Comparison of ENCODE assay signal across 9 cellular contexts in genomic region chr5:82274343-82275266, GRCh38. TPM values are rescaled to one million over a fixed set of nuclear protein-coding genes. Genes with fewer than 3 reads are reported as not detected.
A peak's percentile ranks its signal among the peaks of the same experiment; 100 is the strongest.
DNase-seq lines count a peak whose midpoint lies in the region; ATAC-seq and TF ChIP-seq lines count a peak whose summit lies in the region.
"Had no signal": no experiment of that assay in that cellular context is flagged by ENCODE, and none has a peak within 500 bp of the region (broad histone marks: within the 10 kb centered on the region; RNA-seq: fewer than 3 reads in every experiment).

No MANE protein-coding gene starts in this region.

- DNase-seq in ELF-1 (ENCODE audit: low read depth, low spot score) (peak; percentile 79), HT-29 (ENCODE audit: low spot score) (peak; percentile 39), nephron progenitor cell (peak; percentile 12), NCI-H2227 treated with DMSO at 0.1 percent for 48 hours (lab: John Stamatoyannopoulos, UW) (no peak)
- DNase-seq in activated naive CD4-positive, alpha-beta T cell treated with anti-CD3 and anti-CD28 coated beads for 36 hours, result no peak
- DNase-seq: left ventricle myocardium inferior, trophoblast cell had no signal

- peak overlapping the region; percentile 6 for H3K4me3 Mint-ChIP-seq in activated naive CD4-positive, alpha-beta T cell treated with anti-CD3 and anti-CD28 coated beads for 36 hours
- peak overlapping the region; percentile 24 for H3K4me3 Mint-ChIP-seq in nephron progenitor cell

- H3K36me3 Mint-ChIP-seq in activated naive CD4-positive, alpha-beta T cell treated with anti-CD3 and anti-CD28 coated beads for 36 hours (ENCODE audit: low read depth), result peaks cover 71% of the 10 kb centered on the region
- H3K36me3 Mint-ChIP-seq in nephron progenitor cell (ENCODE audit: low read depth), result peaks cover 72% of the 10 kb centered on the region

- intact Hi-C loops in activated naive CD4-positive, alpha-beta T cell treated with anti-CD3 and anti-CD28 coated beads for 36 hours (cut with micrococcal nuclease), result loop anchor here (5.0 kb wide), 2 partner anchors 737 to 847 kb away; no protein-coding TSS in a partner anchor

- no peak for ATAC-seq in GM19467 (IDR thresholded peaks at IDR 0.05; ENCODE audit: unreplicated experiment)
- ATAC-seq in HG03159 (IDR thresholded peaks at IDR 0.05; ENCODE audit: unreplicated experiment), result no peak

- TF ChIP-seq CTCF in nephron progenitor cell (IDR thresholded peaks at IDR 0.05), result no peak

- H3K27ac Mint-ChIP-seq in activated naive CD4-positive, alpha-beta T cell treated with anti-CD3 and anti-CD28 coated beads for 36 hours, result no peak overlapping the region
- peak overlapping the region; percentile 95 for H3K27ac Mint-ChIP-seq in nephron progenitor cell

- H3K9me3 Mint-ChIP-seq in activated naive CD4-positive, alpha-beta T cell treated with anti-CD3 and anti-CD28 coated beads for 36 hours, result no peaks in the 10 kb centered on the region
- H3K9me3 Mint-ChIP-seq in nephron progenitor cell, result peaks cover 3% of the 10 kb centered on the region

- H3K4me1 Mint-ChIP-seq in activated naive CD4-positive, alpha-beta T cell treated with anti-CD3 and anti-CD28 coated beads for 36 hours (ENCODE audit: low read depth), result peaks cover 27% of the 10 kb centered on the region
- peaks cover 60% of the 10 kb centered on the region for H3K4me1 Mint-ChIP-seq in nephron progenitor cell

- CTCF ChIA-PET in activated naive CD4-positive, alpha-beta T cell treated with anti-CD3 and anti-CD28 coated beads for 36 hours (lab: Charles Lee), result no interaction called here

- no peaks in the 10 kb centered on the region for H3K27me3 Mint-ChIP-seq in activated naive CD4-positive, alpha-beta T cell treated with anti-CD3 and anti-CD28 coated beads for 36 hours (ENCODE audit: low read depth)
- peaks cover 4% of the 10 kb centered on the region for H3K27me3 Mint-ChIP-seq in nephron progenitor cell (ENCODE audit: low read depth, poor library complexity)

RNA-seq across cellular contexts. Expression of gene RPS23, which starts 3.5 kb away (rescaled TPM):
- total RNA-seq in HT-29 (2014; rRNA removed; shearing (Covaris generic)), result 1,675 and 2,287 TPM in 2 replicates
- 1,000 to 10,000 TPM; 3,081 to 3,109 TPM for total RNA-seq in activated naive CD4-positive, alpha-beta T cell treated with anti-CD3 and anti-CD28 coated beads for 36 hours

Comparison
In these comparisons a context has a peak if more than half of its experiments do, and no peak if none do; other contexts are left out.
1. DNase-seq: peak in ELF-1 (single experiment), HT-29 (single experiment) and nephron progenitor cell (single experiment); none in activated naive CD4-positive, alpha-beta T cell treated with anti-CD3 and anti-CD28 coated beads for 36 hours (single experiment) and NCI-H2227 treated with DMSO at 0.1 percent for 48 hours (single experiment).